ENCODE assay signal across 8 cellular contexts in the genomic region with DNA sequence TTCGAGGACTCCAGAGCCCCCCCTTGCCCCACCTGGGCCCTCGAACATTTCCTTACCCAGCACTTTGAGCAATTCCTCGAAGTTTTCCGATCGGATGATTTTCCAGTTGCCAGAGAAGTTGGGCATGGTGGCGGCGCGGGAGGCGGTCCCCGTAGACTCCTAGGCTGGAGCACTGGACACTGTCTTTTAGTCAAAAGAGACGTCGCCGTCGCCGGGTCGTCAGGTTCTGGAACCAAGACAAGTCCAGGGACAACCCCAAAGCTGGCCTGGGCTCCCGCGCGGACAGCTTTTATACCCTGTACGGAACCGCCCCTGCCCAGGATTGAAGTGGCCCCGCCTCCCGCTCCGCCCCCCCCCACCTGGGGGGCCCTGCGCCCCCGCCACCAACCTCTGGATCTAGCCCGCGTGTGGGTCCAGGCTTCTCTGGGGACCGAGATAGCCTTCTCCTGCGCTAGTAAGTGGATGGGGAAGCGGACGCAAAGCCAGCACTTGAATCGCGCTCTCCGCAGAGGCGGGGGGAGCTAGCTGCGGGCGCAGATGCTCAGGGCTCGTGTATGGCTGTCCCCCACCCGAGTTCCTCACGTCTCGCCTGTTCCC. TPM values are rescaled to one million over a fixed set of nuclear protein-coding genes. Genes with fewer than 3 reads are reported as not detected.
DNase-seq lines count a peak whose midpoint lies in the region; ATAC-seq and TF ChIP-seq lines count a peak whose summit lies in the region.

TSS of gene CRABP2 (minus strand) at position 263 of the 597 bp plus-strand sequence. CDS start at position 126, 137 bp downstream.

- TF ChIP-seq RAD21 in SK-N-SH (IDR thresholded peaks at IDR 0.05; ENCODE audit: low read length): no peak

- peak within 1 kb of the TSS in 1 of 2 experiments; percentile 98; a peak in 2 of 4 replicates for H3K27ac ChIP-seq in SK-N-SH (ENCODE audit: low read depth in 2 of 2, low read length in 1 of 2)
- peak within 1 kb of the TSS; percentile 98 for H3K27ac ChIP-seq in mesendoderm (ENCODE audit: low read depth, low read length)
- peak within 1 kb of the TSS; percentile 64 to 69 for H3K27ac ChIP-seq in thoracic aorta

- TF ChIP-seq EP300 in SK-N-SH (IDR thresholded peaks at IDR 0.05; ENCODE audit: borderline replicate concordance in 1 of 2, low read depth in 1 of 2, low read length in 1 of 2): no peak

- no peaks in the 10 kb centered on the region for H3K27me3 ChIP-seq in SK-N-SH (ENCODE audit: insufficient read depth)
- no peaks in the 10 kb centered on the region for H3K27me3 ChIP-seq in mesendoderm (ENCODE audit: insufficient read depth, low read length, poor library complexity)
- no peaks in the 10 kb centered on the region for H3K27me3 ChIP-seq in thoracic aorta (replicated peaks; ENCODE audit: insufficient read depth)

- H3K4me1 Mint-ChIP-seq in chondrocyte (ENCODE audit: low read depth): peaks cover 72% of the 10 kb centered on the region

- H3K9me3 Mint-ChIP-seq in chondrocyte (ENCODE audit: low read depth): no peaks in the 10 kb centered on the region

- H3K4me3 Mint-ChIP-seq in chondrocyte (ENCODE audit: unreplicated experiment): peak within 1 kb of the TSS; percentile 81

- no peak within 1 kb of the TSS for H2BK15ac ChIP-seq in mesendoderm (replicated peaks; ENCODE audit: low read depth)

- H4K20me1 ChIP-seq in SK-N-SH (ENCODE audit: insufficient read depth): no peaks in the 10 kb centered on the region

- H3K27ac Mint-ChIP-seq in chondrocyte (ENCODE audit: unreplicated experiment): peak within 1 kb of the TSS; percentile 85

- DNase-seq in NCI-H146 (lab: John Stamatoyannopoulos, UW): peak; percentile 38
- DNase-seq in NCI-H146 treated with DMSO at 0.1 percent for 48 hours (lab: John Stamatoyannopoulos, UW; ENCODE audit: unreplicated experiment): no peak
- DNase-seq in SK-N-SH: peak; percentile 73
- DNase-seq in chondrocyte (ENCODE audit: low spot score): no peak
- DNase-seq in mesendoderm: peak; percentile 80
- DNase-seq in thoracic aorta (ENCODE audit: low spot score): no peak
- no peak for DNase-seq in KBM-7

- H3K4me3 ChIP-seq in SK-N-SH (ENCODE audit: low read depth in 2 of 2, low read length in 1 of 2) (peak within 1 kb of the TSS; percentile 54 to 58), mesendoderm (ENCODE audit: low read length) (peak within 1 kb of the TSS; percentile 51), thoracic aorta (peak within 1 kb of the TSS; percentile 74)

- H3K27me3 Mint-ChIP-seq in chondrocyte (ENCODE audit: low read depth): no peaks in the 10 kb centered on the region

- no peak within 1 kb of the TSS for H4K8ac ChIP-seq in mesendoderm (ENCODE audit: low read depth, low read length)

- POLR2A ChIA-PET in SK-N-SH (lab: Yijun Ruan, JAX): interaction anchor here (0.6 to 5.3 kb wide), 6 partner anchors 7 to 30 kb away, joined by 3 to 57 read pairs (median 6); partner anchors contain the start of genes ISG20L2 and METTL25B

- H2BK120ac ChIP-seq in mesendoderm (ENCODE audit: low read depth, low read length): no peak within 1 kb of the TSS

- H3K4me1 ChIP-seq in SK-N-SH (ENCODE audit: control insufficient read depth in 1 of 2, insufficient read depth in 2 of 2, low read depth in 1 of 2, low read length in 1 of 2) (peaks cover 65 to 91% of the 10 kb centered on the region in 2 experiments), mesendoderm (ENCODE audit: control insufficient read depth, low read depth, low read length) (peaks cover 36% of the 10 kb centered on the region), thoracic aorta (ENCODE audit: control insufficient read depth in 1 of 2, low read depth in 2 of 2) (peaks cover 28 to 39% of the 10 kb centered on the region in 2 donors)

- CTCF ChIA-PET in SK-N-SH (lab: Yijun Ruan, JAX): interaction anchor here (0.6 to 45.5 kb wide), 14 partner anchors 10 to 223 kb away, joined by 3 to 2702 read pairs (median 4); partner anchors contain the start of genes CRABP2, ISG20L2, METTL25B and NES

- under 1% methylated on average over 26 of the region's 42 CpGs for WGBS in SK-N-SH (ENCODE audit: low lambda C conversion rate)
- WGBS in mesendoderm (ENCODE audit: extremely low coverage, insufficient coverage, low lambda C conversion rate): no CpG with 5 or more reads among the region's 42 CpGs

- H3K4ac ChIP-seq in mesendoderm (ENCODE audit: low read depth, low read length): peak within 1 kb of the TSS; percentile 92

- no peak within 1 kb of the TSS for H2AK5ac ChIP-seq in mesendoderm (ENCODE audit: low read length)

- H3K23ac ChIP-seq in mesendoderm (ENCODE audit: low read length): peak within 1 kb of the TSS; percentile 37

- H3K36me3 Mint-ChIP-seq in chondrocyte (ENCODE audit: low read depth): peaks cover 3% of the 10 kb centered on the region

- in situ Hi-C loops in KBM-7 (cut with MboI; ENCODE audit: low pct_unique_long_range_greater_than_20kb, low sequenced_read_pairs): no loop called here

- no peak within 1 kb of the TSS for H4K5ac ChIP-seq in mesendoderm (ENCODE audit: low read length)

- H2AFZ ChIP-seq in SK-N-SH (ENCODE audit: low read depth): no peak within 1 kb of the TSS

- H3K18ac ChIP-seq in mesendoderm (ENCODE audit: low read length): peak within 1 kb of the TSS; percentile 94

- ATAC-seq in thoracic aorta (ENCODE audit: insufficient number of reproducible peaks, low FRiP score, low read depth): peak; percentile 3
- no peak for ATAC-seq in GM19463 (IDR thresholded peaks at IDR 0.05; ENCODE audit: unreplicated experiment)

- H3K79me2 ChIP-seq in SK-N-SH (ENCODE audit: insufficient read depth) (no peaks in the 10 kb centered on the region), mesendoderm (ENCODE audit: control insufficient read depth, insufficient read depth, low read length) (peaks cover 3% of the 10 kb centered on the region)

- no peaks in the 10 kb centered on the region for H3K9me2 ChIP-seq in SK-N-SH

- peaks cover 33% of the 10 kb centered on the region for H3F3A ChIP-seq in SK-N-SH (replicated peaks; ENCODE audit: insufficient read depth)

- peaks cover 2% of the 10 kb centered on the region for H3K79me1 ChIP-seq in mesendoderm (ENCODE audit: low read length)

- peak within 1 kb of the TSS; percentile 90 for H3K56ac ChIP-seq in mesendoderm (ENCODE audit: low read length)

- H2BK5ac ChIP-seq in mesendoderm (ENCODE audit: low read length): peak within 1 kb of the TSS; percentile 70

- H3K9ac ChIP-seq in SK-N-SH (peak within 1 kb of the TSS; percentile 44; the same call in 1 of the 2 replicates), mesendoderm (ENCODE audit: low read length) (peak within 1 kb of the TSS; percentile 78)

- H3K36me3 ChIP-seq in SK-N-SH (replicated peaks in 1 of 2; ENCODE audit: control insufficient read depth in 1 of 2, insufficient read depth in 2 of 2, low read length in 1 of 2) (peaks cover 0 to 7% of the 10 kb centered on the region in 2 experiments), mesendoderm (ENCODE audit: control insufficient read depth, insufficient read depth, low read length) (peaks cover 2% of the 10 kb centered on the region), thoracic aorta (no peaks in the 10 kb centered on the region)

- peak within 1 kb of the TSS; percentile 89 for H3K4me2 ChIP-seq in SK-N-SH
- H3K4me2 ChIP-seq in mesendoderm (ENCODE audit: low read length): peak within 1 kb of the TSS; percentile 92

- TF ChIP-seq CTCF in SK-N-SH (IDR thresholded peaks at IDR 0.05) (no peak), chondrocyte (IDR thresholded peaks at IDR 0.05) (no peak), thoracic aorta (IDR thresholded peaks at IDR 0.05) (no peak)

- no peaks in the 10 kb centered on the region for H3K9me3 ChIP-seq in SK-N-SH
- no peaks in the 10 kb centered on the region for H3K9me3 ChIP-seq in thoracic aorta

TF ChIP-seq in SK-N-SH, 30 proteins besides CTCF, POLR2A, EP300 and RAD21:
- no peak for TF ChIP-seq TCF12 (IDR thresholded peaks at IDR 0.05)

RNA-seq across cellular contexts. Expression of gene CRABP2, which starts in this region (rescaled TPM):
- 13.3 and 42.1 TPM in 2 replicates for polyA plus RNA-seq in SK-N-SH (2012; rRNA removed)
- 27.0 TPM in 2 replicates for polyA plus RNA-seq in SK-N-SH (2012; cell fraction: cytosol; rRNA removed)
- polyA plus RNA-seq in SK-N-SH (2012; cell fraction: nucleus; rRNA removed): 21.2 and 48.9 TPM in 2 replicates
- 88.7 to 193 TPM (median 93.5 TPM) in 3 replicates for total RNA-seq in chondrocyte
- polyA plus RNA-seq in mesendoderm (2013, experiment 1 of 2): 52.0 TPM
- 49.6 TPM for polyA plus RNA-seq in mesendoderm (2013, experiment 2 of 2)
- total RNA-seq in thoracic aorta: 1 to 10 TPM; 1.3 to 7.0 TPM

Comparison
In these comparisons a context has a peak if more than half of its experiments do, and no peak if none do; other contexts are left out.
1. RNA of gene CRABP2 (total RNA-seq): 88.7 to 193 TPM in chondrocyte; 1.3 to 7.0 TPM in thoracic aorta; every median in the first group is over 10 times any median in the second.
2. DNase-seq: peak in NCI-H146 (single experiment), SK-N-SH (single experiment) and mesendoderm (single experiment); none in NCI-H146 treated with DMSO at 0.1 percent for 48 hours (single experiment), chondrocyte (single experiment), thoracic aorta (single experiment) and KBM-7 (single experiment).
3. Peak in every context shown above with its lines, with median percentiles within 50 percentile points of each other: H3K4me3 ChIP-seq.